ENCODE assay signal across 8 cellular contexts in the genomic region with DNA sequence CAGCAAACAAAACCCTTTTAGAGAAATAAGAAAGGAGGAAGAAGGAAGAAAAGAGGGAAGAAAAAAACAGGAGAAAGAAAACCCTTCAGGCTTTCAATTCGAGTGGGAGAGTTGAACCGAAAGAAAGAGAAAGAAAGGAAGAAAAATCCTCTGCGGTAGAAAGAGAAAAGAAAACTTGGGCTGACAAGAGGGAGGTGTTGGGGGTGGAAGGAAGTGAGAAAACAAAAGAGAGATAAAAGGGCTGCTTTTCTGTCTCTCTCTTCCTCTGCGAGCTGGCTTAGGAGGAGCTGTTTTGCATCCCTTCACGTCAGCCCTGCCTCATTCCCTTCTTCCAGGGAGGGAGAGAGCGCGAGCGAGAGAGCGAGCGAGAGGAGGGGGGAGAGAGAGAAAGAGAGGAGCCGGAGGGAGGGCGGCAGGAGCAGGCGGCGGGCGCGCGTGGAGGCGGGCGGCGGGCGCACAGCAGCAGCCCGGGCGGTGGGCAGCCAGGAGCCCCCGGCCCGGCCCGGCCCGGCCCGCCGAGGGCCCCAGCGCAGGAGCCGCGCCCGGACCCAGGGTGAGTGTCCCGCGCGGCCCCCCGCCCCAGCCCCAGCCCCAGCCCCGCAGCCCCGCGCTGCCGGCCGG. TPM values are rescaled to one million over a fixed set of nuclear protein-coding genes. Genes with fewer than 3 reads are reported as not detected.
DNase-seq lines count a peak whose midpoint lies in the region; ATAC-seq and TF ChIP-seq lines count a peak whose summit lies in the region.

Gene ZNF710 (plus strand): TSS at position 263 of the 621 bp plus-strand sequence. CDS start 65,814 bp downstream, outside the sequence.

- H3K36me3 Mint-ChIP-seq in Caco-2 (ENCODE audit: insufficient read depth, unreplicated experiment) = peaks cover 15% of the 10 kb centered on the region
- peaks cover 4% of the 10 kb centered on the region for H3K36me3 Mint-ChIP-seq in activated CD8-positive, alpha-beta T cell treated with anti-CD3 and anti-CD28 coated beads for 36 hours (ENCODE audit: low read depth)

- DNase-seq in Caco-2 = peak; percentile 52 to 54
- peak; percentile 38 for DNase-seq in NCI-H1092 treated with DMSO at 0.1 percent for 48 hours (lab: John Stamatoyannopoulos, UW)
- DNase-seq in activated CD8-positive, alpha-beta T cell treated with anti-CD3 and anti-CD28 coated beads for 36 hours = peak; percentile 47
- DNase-seq in epithelial cell of proximal tubule (ENCODE audit: low read depth) = no peak
- DNase-seq in T1000 (lab: John Stamatoyannopoulos, UW) = no peak

- POLR2A ChIA-PET in Caco-2 (lab: Charles Lee) = interaction anchor here (0.5 to 0.6 kb wide), 2 partner anchors 13 to 426 kb away, joined by 5 to 6 read pairs; partner anchors contain the start of gene TICRR
- POLR2A ChIA-PET in activated CD8-positive, alpha-beta T cell treated with anti-CD3 and anti-CD28 coated beads for 36 hours (lab: Charles Lee) = interaction anchor here (1.9 kb wide), 2 partner anchors 61 to 67 kb away, joined by 4 to 5 read pairs; no protein-coding TSS in a partner anchor

- no peaks in the 10 kb centered on the region for H3K9me3 Mint-ChIP-seq in Caco-2 (ENCODE audit: unreplicated experiment)
- no peaks in the 10 kb centered on the region for H3K9me3 Mint-ChIP-seq in activated CD8-positive, alpha-beta T cell treated with anti-CD3 and anti-CD28 coated beads for 36 hours

- H3K36me3 ChIP-seq in Caco-2 (ENCODE audit: control insufficient read depth, insufficient read depth, low read length) (no peaks in the 10 kb centered on the region), mesodermal cell (ENCODE audit: control insufficient read depth, insufficient read depth, low read length) (peaks cover under 1% of the 10 kb centered on the region), stomach smooth muscle (ENCODE audit: control insufficient read depth in 2 of 2, insufficient read depth in 2 of 2, low read length in 2 of 2) (no peaks in the 10 kb centered on the region)

- peaks cover 42% of the 10 kb centered on the region for H3K4me1 Mint-ChIP-seq in Caco-2 (ENCODE audit: low read depth, unreplicated experiment)
- peaks cover 48% of the 10 kb centered on the region for H3K4me1 Mint-ChIP-seq in activated CD8-positive, alpha-beta T cell treated with anti-CD3 and anti-CD28 coated beads for 36 hours (ENCODE audit: low read depth)

- H3K4me3 ChIP-seq in Caco-2 (ENCODE audit: low read depth, low read length) (peak within 1 kb of the TSS; percentile 65), epithelial cell of proximal tubule (ENCODE audit: low read depth, low read length) (peak within 1 kb of the TSS; percentile 71), mesodermal cell (ENCODE audit: extremely low read depth, insufficient read depth, low read length, poor library complexity, severe bottlenecking) (peak within 1 kb of the TSS; percentile 61), stomach smooth muscle (ENCODE audit: low read length in 2 of 2) (peak within 1 kb of the TSS; percentile 81 to 93)

- no TSS peak for BruUV-seq in Caco-2 (replicated peaks; lab: Mats Ljungman, UMichigan)

- TF ChIP-seq CTCF in Caco-2 (IDR thresholded peaks at IDR 0.05; ENCODE audit: insufficient read depth in 1 of 2, low read depth in 1 of 2, low read length in 1 of 2, severe bottlenecking in 1 of 2, unreplicated experiment in 1 of 2) (no peak), epithelial cell of proximal tubule (conservative IDR thresholded peaks at IDR 0.05; ENCODE audit: low read depth, low read length) (peak; percentile 1)
- no peak for TF ChIP-seq CTCF in activated CD8-positive, alpha-beta T cell treated with anti-CD3 and anti-CD28 coated beads for 36 hours (IDR thresholded peaks at IDR 0.05)

- WGBS in mesodermal cell (ENCODE audit: insufficient coverage in 2 of 2), 2 experiments = 0% methylated on average over 3 to 17 of the region's 42 CpGs

- H3K27me3 Mint-ChIP-seq in Caco-2 (ENCODE audit: insufficient read depth, unreplicated experiment) = no peaks in the 10 kb centered on the region
- no peaks in the 10 kb centered on the region for H3K27me3 Mint-ChIP-seq in activated CD8-positive, alpha-beta T cell treated with anti-CD3 and anti-CD28 coated beads for 36 hours

- ATAC-seq in GM19463 (IDR thresholded peaks at IDR 0.05; ENCODE audit: unreplicated experiment) = peak; percentile 17
- ATAC-seq in activated CD8-positive, alpha-beta T cell treated with anti-CD3 and anti-CD28 coated beads for 36 hours = peak; percentile 24

- peak within 1 kb of the TSS; percentile 86 for H3K4me3 Mint-ChIP-seq in Caco-2 (ENCODE audit: unreplicated experiment)
- H3K4me3 Mint-ChIP-seq in activated CD8-positive, alpha-beta T cell treated with anti-CD3 and anti-CD28 coated beads for 36 hours = peak within 1 kb of the TSS; percentile 95

- H3K27me3 ChIP-seq in Caco-2 (replicated peaks; ENCODE audit: control insufficient read depth, insufficient read depth, low read length) (no peaks in the 10 kb centered on the region), stomach smooth muscle (ENCODE audit: control insufficient read depth in 1 of 2, insufficient read depth in 2 of 2, low read length in 2 of 2) (no peaks in the 10 kb centered on the region)

- H3K9me3 ChIP-seq in Caco-2 = no peaks in the 10 kb centered on the region
- no peaks in the 10 kb centered on the region for H3K9me3 ChIP-seq in mesodermal cell (ENCODE audit: control insufficient read depth, low read length)
- H3K9me3 ChIP-seq in stomach smooth muscle (ENCODE audit: control insufficient read depth in 2 of 2, low read length in 2 of 2) = no peaks in the 10 kb centered on the region

- H3K27ac ChIP-seq in mesodermal cell (ENCODE audit: low read depth, low read length, severe bottlenecking) (peak within 1 kb of the TSS; percentile 62), stomach smooth muscle (ENCODE audit: low read length) (peak within 1 kb of the TSS; percentile 73)

- H3K4me1 ChIP-seq in Caco-2 (peaks cover 64% of the 10 kb centered on the region), mesodermal cell (ENCODE audit: control insufficient read depth, insufficient read depth, low read length, poor library complexity, severe bottlenecking) (peaks cover 37% of the 10 kb centered on the region), stomach smooth muscle (ENCODE audit: control insufficient read depth, insufficient read depth, low read length) (peaks cover 31% of the 10 kb centered on the region)

- intact Hi-C loops in Caco-2 (cut with micrococcal nuclease; ENCODE audit: unreplicated experiment) = loop anchor here (5.0 kb wide), 1 partner anchor 76 kb away; no protein-coding TSS in a partner anchor
- intact Hi-C loops in activated CD8-positive, alpha-beta T cell treated with anti-CD3 and anti-CD28 coated beads for 36 hours (cut with micrococcal nuclease) = loop anchor here (10.0 kb wide), 2 partner anchors 64 to 106 kb away; partner anchors contain the start of gene AP3S2

- CTCF ChIA-PET in Caco-2 (lab: Charles Lee) = interaction anchor here (0.6 kb wide), 1 partner anchor 137 kb away, joined by 3 read pairs; no protein-coding TSS in a partner anchor
- CTCF ChIA-PET in activated CD8-positive, alpha-beta T cell treated with anti-CD3 and anti-CD28 coated beads for 36 hours (lab: Charles Lee) = interaction anchor here (1.1 to 1.3 kb wide), 2 partner anchors 32 to 103 kb away, joined by 3 read pairs; no protein-coding TSS in a partner anchor

- H3K9ac ChIP-seq in stomach smooth muscle (ENCODE audit: low read length in 2 of 2) = peak within 1 kb of the TSS; percentile 71 to 76

- H3K27ac Mint-ChIP-seq in Caco-2 (ENCODE audit: unreplicated experiment) = peak within 1 kb of the TSS; percentile 88
- H3K27ac Mint-ChIP-seq in activated CD8-positive, alpha-beta T cell treated with anti-CD3 and anti-CD28 coated beads for 36 hours = peak within 1 kb of the TSS; percentile 98

RNA-seq across cellular contexts. Expression of gene ZNF710, which starts in this region (rescaled TPM):
- total RNA-seq in Caco-2 (2022) = 16.5 and 21.4 TPM in 2 replicates
- total RNA-seq in activated CD8-positive, alpha-beta T cell treated with anti-CD3 and anti-CD28 coated beads for 36 hours = 10 to 100 TPM; 15.2 to 17.2 TPM
- 11.4 and 19.9 TPM in 2 replicates for total RNA-seq in epithelial cell of proximal tubule
- 32.7 TPM for polyA plus RNA-seq in mesodermal cell (2013, experiment 1 of 2)
- 29.2 TPM for polyA plus RNA-seq in mesodermal cell (2013, experiment 2 of 2)

Comparison
In these comparisons a context has a peak if more than half of its experiments do, and no peak if none do; other contexts are left out.
1. DNase-seq: peak in Caco-2 (2 of 2), NCI-H1092 treated with DMSO at 0.1 percent for 48 hours (single experiment) and activated CD8-positive, alpha-beta T cell treated with anti-CD3 and anti-CD28 coated beads for 36 hours (single experiment); none in epithelial cell of proximal tubule (single experiment) and T1000 (single experiment).
2. Peak in every context shown above with its lines, with median percentiles within 50 percentile points of each other: H3K4me3 ChIP-seq.